ENCODE assay signal across 8 cellular contexts in genomic region chr2:197515277-197515797, GRCh38. TPM values are rescaled to one million over a fixed set of nuclear protein-coding genes. Genes with fewer than 3 reads are reported as not detected.
DNase-seq lines count a peak whose midpoint lies in the region; ATAC-seq and TF ChIP-seq lines count a peak whose summit lies in the region.

No MANE protein-coding gene starts in this region.

- BruUV-seq in A673 (replicated peaks; lab: Mats Ljungman, UMichigan) = no TSS peak

- H3K4me3 Mint-ChIP-seq in T-cell = peak overlapping the region; percentile 80 to 98 (median 97)

- peaks cover 4% of the 10 kb centered on the region for H3K4me1 ChIP-seq in A673 (ENCODE audit: insufficient read depth, low read length, poor library complexity, severe bottlenecking)
- peaks cover 10% of the 10 kb centered on the region for H3K4me1 ChIP-seq in parathyroid adenoma

- H3K9me3 ChIP-seq in A673 (ENCODE audit: low read depth, low read length, poor library complexity, severe bottlenecking) (peaks cover 1% of the 10 kb centered on the region), parathyroid adenoma (ENCODE audit: control insufficient read depth, low read length) (no peaks in the 10 kb centered on the region)

- peak overlapping the region; percentile 22 for H3K9ac ChIP-seq in parathyroid adenoma

- H3K4me2 ChIP-seq in parathyroid adenoma (ENCODE audit: low read length) = peak overlapping the region; percentile 85

- CTCF ChIA-PET in A673 (lab: Charles Lee) (no interaction called here), T-cell (lab: Charles Lee) (interaction anchor here in 1 of 2 donors (1.1 to 1.3 kb wide), 3 partner anchors 9 to 15 kb away, joined by 3 to 4 read pairs (median 3); partner anchors contain the start of genes HSPD1 and HSPE1)

- H2AFZ ChIP-seq in parathyroid adenoma = peak overlapping the region; percentile 89

- H3K27ac ChIP-seq in A673 (ENCODE audit: low read depth, low read length, poor library complexity, severe bottlenecking) = peak overlapping the region; percentile 91
- peak overlapping the region; percentile 92 for H3K27ac ChIP-seq in parathyroid adenoma

- POLR2A ChIA-PET in A673 (lab: Charles Lee; ENCODE audit: low non-redundant PET) = interaction anchor here (0.9 kb wide), 1 partner anchor 15 kb away, joined by 3 read pairs; the partner anchor contains the start of genes HSPD1 and HSPE1
- POLR2A ChIA-PET in T-cell (lab: Charles Lee) = interaction anchor here (0.6 to 2.9 kb wide), 6 partner anchors 13 to 62 kb away, joined by 3 to 36 read pairs (median 4); partner anchors contain the start of genes COQ10B (in 1 of the 2), HSPD1 (in 1 of the 2) and HSPE1 (in 1 of the 2)

- peaks cover 3% of the 10 kb centered on the region for H3K36me3 Mint-ChIP-seq in T-cell

- no peaks in the 10 kb centered on the region for H3K27me3 Mint-ChIP-seq in T-cell

- H3K36me3 ChIP-seq in A673 (ENCODE audit: insufficient read depth, low read length, poor library complexity, severe bottlenecking) (peaks cover 1% of the 10 kb centered on the region), parathyroid adenoma (ENCODE audit: control insufficient read depth, insufficient read depth, low read length) (no peaks in the 10 kb centered on the region)

- no peaks in the 10 kb centered on the region for H3K9me3 Mint-ChIP-seq in T-cell

- DNase-seq in A673 (ENCODE audit: low spot score) = no peak
- peak in 8 of 34 experiments; percentile 5 to 40 (median 26) for DNase-seq in T-cell
- DNase-seq in fibroblast of the aortic adventitia (ENCODE audit: low read depth) = no peak
- DNase-seq in NCI-H1436 treated with DMSO at 0.1 percent for 48 hours (lab: John Stamatoyannopoulos, UW) = no peak

- TF ChIP-seq CTCF in A673 (conservative IDR thresholded peaks at IDR 0.05; ENCODE audit: low read depth, low read length) (no peak), fibroblast of the aortic adventitia (IDR thresholded peaks at IDR 0.05; ENCODE audit: insufficient read depth, low read length) (no peak), parathyroid adenoma (IDR thresholded peaks at IDR 0.05) (no peak)

- H3K4me3 ChIP-seq in A673 (ENCODE audit: low read depth, low read length, poor library complexity, severe bottlenecking) = peak overlapping the region; percentile 83
- peak overlapping the region; percentile 92 for H3K4me3 ChIP-seq in fibroblast of the aortic adventitia (ENCODE audit: low read depth, low read length)
- peak overlapping the region; percentile 70 for H3K4me3 ChIP-seq in parathyroid adenoma (ENCODE audit: low read depth, low read length)

- ATAC-seq in GM18517 (IDR thresholded peaks at IDR 0.05; ENCODE audit: unreplicated experiment) (peak; percentile 4), HG03378 (IDR thresholded peaks at IDR 0.05; ENCODE audit: unreplicated experiment) (peak; percentile 8), T-cell (replicated peaks in 1 of 4) (peak; percentile 0 to 35 (median 2)), HG03342 (IDR thresholded peaks at IDR 0.05; ENCODE audit: unreplicated experiment) (no peak)

- intact Hi-C loops in A673 (cut with micrococcal nuclease; ENCODE audit: unreplicated experiment) = no loop called here

- peaks cover 42 to 45% (median 43%) of the 10 kb centered on the region in 3 donors for H3K4me1 Mint-ChIP-seq in T-cell

- peak overlapping the region; percentile 92 to 96 for H3K27ac Mint-ChIP-seq in T-cell

- H3K79me2 ChIP-seq in parathyroid adenoma = peaks cover 40% of the 10 kb centered on the region

- H3K27me3 ChIP-seq in A673 (replicated peaks; ENCODE audit: insufficient read depth, low read depth, low read length, poor library complexity) (no peaks in the 10 kb centered on the region), parathyroid adenoma (ENCODE audit: control insufficient read depth, insufficient read depth, low read length) (no peaks in the 10 kb centered on the region)

RNA-seq across cellular contexts. Expression of gene MOB4, which starts 0.5 kb away (rescaled TPM):
- total RNA-seq in A673 (2021) (38.0 and 41.6 TPM in 2 replicates), T-cell (10 to 100 TPM; 16.6 to 20.2 (median 17.7) TPM), fibroblast of the aortic adventitia (ENCODE audit: low replicate concordance) (37.1 and 44.2 TPM in 2 replicates)

RNA-seq across cellular contexts. Expression of gene HSPE1, which starts 15.2 kb away (rescaled TPM):
- total RNA-seq in A673 (2021) (296 and 356 TPM in 2 replicates), T-cell (10 to 100 TPM; 49.9 to 72.7 (median 55.1) TPM), fibroblast of the aortic adventitia (ENCODE audit: low replicate concordance) (66.3 and 98.5 TPM in 2 replicates)

RNA-seq across cellular contexts. Expression of gene HSPD1, which starts 15.7 kb away (rescaled TPM):
- total RNA-seq in A673 (2021) (737 and 812 TPM in 2 replicates), T-cell (100 to 1,000 TPM; 125 to 164 (median 130) TPM), fibroblast of the aortic adventitia (ENCODE audit: low replicate concordance) (158 and 302 TPM in 2 replicates)
